ENCODE assay signal across 13 cellular contexts in genomic region chr9:11457809-11458785, GRCh38.
DNase-seq lines count a peak whose midpoint lies in the region; ATAC-seq and TF ChIP-seq lines count a peak whose summit lies in the region.
"Had no signal": no experiment of that assay in that cellular context is flagged by ENCODE, and none has a peak within 500 bp of the region (broad histone marks: within the 10 kb centered on the region; RNA-seq: fewer than 3 reads in every experiment).

No MANE protein-coding gene starts in this region.

- H3K9me3 ChIP-seq in ectodermal cell (ENCODE audit: control insufficient read depth, low read length) (no peaks in the 10 kb centered on the region), neural progenitor cell (ENCODE audit: low read depth) (no peaks in the 10 kb centered on the region)
- H3K9me3 ChIP-seq: neutrophil, upper lobe of right lung had no signal

- no peaks in the 10 kb centered on the region for H3F3A ChIP-seq in neural progenitor cell (ENCODE audit: low read depth)

- H3K4me1 ChIP-seq in ectodermal cell (ENCODE audit: control insufficient read depth, insufficient read depth, low read length) (no peaks in the 10 kb centered on the region), neural progenitor cell (no peaks in the 10 kb centered on the region)
- H3K4me1 ChIP-seq: upper lobe of right lung had no signal

- TF ChIP-seq CTCF in neural progenitor cell (IDR thresholded peaks at IDR 0.05) = no peak

- no peaks in the 10 kb centered on the region for H3K79me2 ChIP-seq in neural progenitor cell (ENCODE audit: low read depth)

- H3K9me3 Mint-ChIP-seq in neural progenitor cell (no peaks in the 10 kb centered on the region), immature natural killer cell (peaks cover 3 to 40% (median 23%) of the 10 kb centered on the region in 6 donors)

- no peak overlapping the region for H3K4me3 ChIP-seq in ectodermal cell (ENCODE audit: insufficient read depth, low read depth, low read length)
- H3K4me3 ChIP-seq in neural progenitor cell = no peak overlapping the region
- H3K4me3 ChIP-seq: upper lobe of right lung had no signal

- H3K4me2 ChIP-seq in neural progenitor cell = no peak overlapping the region

- H2AFZ ChIP-seq in neural progenitor cell (replicated peaks) = peak overlapping the region; percentile 77

- no peak for ATAC-seq in GM18498 (IDR thresholded peaks at IDR 0.05; ENCODE audit: unreplicated experiment)
- ATAC-seq: left lobe of liver, upper lobe of right lung had no signal

- peaks cover 17% of the 10 kb centered on the region for H3K4me1 Mint-ChIP-seq in neural progenitor cell
- no peaks in the 10 kb centered on the region for H3K4me1 Mint-ChIP-seq in immature natural killer cell

- H3K27me3 Mint-ChIP-seq in neural progenitor cell (ENCODE audit: insufficient read depth, low read depth) (no peaks in the 10 kb centered on the region), immature natural killer cell (ENCODE audit: low read depth in 3 of 3) (no peaks in the 10 kb centered on the region)

- H3K27ac Mint-ChIP-seq in neural progenitor cell = peak overlapping the region; percentile 35
- no peak overlapping the region for H3K27ac Mint-ChIP-seq in immature natural killer cell

- H3K36me3 Mint-ChIP-seq in neural progenitor cell = no peaks in the 10 kb centered on the region
- H3K36me3 Mint-ChIP-seq in immature natural killer cell = peaks cover 0 to 4% (median 3%) of the 10 kb centered on the region in 3 donors

- H3K9ac ChIP-seq in neural progenitor cell = no peak overlapping the region

- peak overlapping the region; percentile 39 for H3K27ac ChIP-seq in ectodermal cell (ENCODE audit: insufficient read depth, low read depth, low read length, poor library complexity, severe bottlenecking)
- no peak overlapping the region for H3K27ac ChIP-seq in neural progenitor cell
- H3K27ac ChIP-seq: neutrophil, upper lobe of right lung had no signal

- H3K36me3 ChIP-seq in ectodermal cell (ENCODE audit: control insufficient read depth, insufficient read depth, low read length) (no peaks in the 10 kb centered on the region), neural progenitor cell (no peaks in the 10 kb centered on the region)
- H3K36me3 ChIP-seq: neutrophil, upper lobe of right lung had no signal

- H3K27me3 ChIP-seq in ectodermal cell (ENCODE audit: control insufficient read depth, insufficient read depth, low read length, poor library complexity, severe bottlenecking) (no peaks in the 10 kb centered on the region), neural progenitor cell (no peaks in the 10 kb centered on the region)
- H3K27me3 ChIP-seq: neutrophil, upper lobe of right lung had no signal

- no peaks in the 10 kb centered on the region for H4K20me1 ChIP-seq in neural progenitor cell (ENCODE audit: low read depth)

- peak; percentile 18 for DNase-seq in NCI-H1092 treated with DMSO at 0.1 percent for 48 hours (lab: John Stamatoyannopoulos, UW)
- DNase-seq in NCI-H1092 (lab: John Stamatoyannopoulos, UW) = no peak
- peak; percentile 91 for DNase-seq in NCI-H2171 treated with DMSO at 0.1 percent for 48 hours (lab: John Stamatoyannopoulos, UW)
- DNase-seq in neural progenitor cell (ENCODE audit: low spot score) = peak; percentile 56
- DNase-seq in COR-L47 (lab: John Stamatoyannopoulos, UW) = no peak
- no peak for DNase-seq in immature natural killer cell
- DNase-seq: dermis blood vessel endothelial cell, NCI-H2029 treated with DMSO at 0.1 percent for 48 hours, upper lobe of right lung had no signal

- H3K4me3 Mint-ChIP-seq in neural progenitor cell = peak overlapping the region; percentile 24
- H3K4me3 Mint-ChIP-seq in immature natural killer cell = no peak overlapping the region

- 49 to 55% methylated on average over 5 to 6 of the region's 6 CpGs for WGBS in ectodermal cell, 2 experiments

Comparison
In these comparisons a context has a peak if more than half of its experiments do, and no peak if none do; other contexts are left out.
1. DNase-seq: peak in NCI-H1092 treated with DMSO at 0.1 percent for 48 hours (single experiment), NCI-H2171 treated with DMSO at 0.1 percent for 48 hours (single experiment) and neural progenitor cell (single experiment); none in NCI-H1092 (single experiment), COR-L47 (single experiment) and immature natural killer cell (0 of 3).